Comparison of ENCODE assay signal across 9 cellular contexts in the genomic region with DNA sequence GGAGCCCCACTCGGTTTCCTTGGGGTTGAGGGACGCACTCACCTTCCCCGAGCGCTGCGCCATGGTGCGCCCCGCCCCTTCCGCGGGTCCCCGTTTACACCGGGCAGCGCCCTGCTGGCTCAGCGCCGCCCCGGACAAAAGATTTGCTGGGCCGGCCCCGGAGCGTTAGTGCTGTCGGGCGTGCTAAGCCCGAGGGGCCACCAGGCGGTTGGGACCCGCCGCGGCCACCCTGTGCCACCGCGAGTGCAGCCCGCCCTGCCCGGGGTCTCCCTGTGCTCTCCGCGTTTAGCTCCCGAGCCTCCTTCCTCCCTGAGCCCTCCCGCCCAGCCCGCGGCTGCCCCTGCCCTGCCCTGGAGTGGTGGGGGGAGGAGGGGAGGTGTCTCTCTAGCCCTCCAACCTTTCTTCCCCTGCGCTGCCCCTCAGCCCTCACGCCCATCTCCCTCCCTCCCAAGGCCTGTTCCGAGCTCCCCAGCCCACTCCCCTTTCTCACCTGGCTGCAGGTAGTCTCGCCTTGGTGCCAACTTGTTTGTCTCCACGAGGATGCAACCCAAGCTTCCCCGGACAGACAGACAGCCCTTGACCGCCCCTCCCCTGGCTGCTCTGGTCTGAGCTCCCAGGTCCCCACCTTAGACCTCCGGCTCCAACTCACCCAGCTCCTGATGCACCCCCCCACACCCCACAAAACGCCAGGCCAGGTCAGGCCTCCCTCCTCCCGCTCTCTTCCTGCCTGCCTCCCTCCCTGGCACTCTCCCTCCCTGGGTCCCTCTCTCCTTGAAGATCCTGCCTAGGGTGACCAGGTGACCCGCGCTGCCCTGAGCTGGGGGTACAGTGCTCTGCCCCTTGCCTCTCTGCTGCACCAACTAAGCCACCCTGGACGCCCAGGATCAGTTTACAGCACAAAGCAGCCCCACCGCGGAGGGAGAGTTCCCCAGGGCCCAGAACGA. TPM values are rescaled to one million over a fixed set of nuclear protein-coding genes. Genes with fewer than 3 reads are reported as not detected.
DNase-seq lines count a peak whose midpoint lies in the region; ATAC-seq and TF ChIP-seq lines count a peak whose summit lies in the region.
"Had no signal": no experiment of that assay in that cellular context is flagged by ENCODE, and none has a peak within 500 bp of the region (broad histone marks: within the 10 kb centered on the region; RNA-seq: fewer than 3 reads in every experiment).

A gene with protein sequence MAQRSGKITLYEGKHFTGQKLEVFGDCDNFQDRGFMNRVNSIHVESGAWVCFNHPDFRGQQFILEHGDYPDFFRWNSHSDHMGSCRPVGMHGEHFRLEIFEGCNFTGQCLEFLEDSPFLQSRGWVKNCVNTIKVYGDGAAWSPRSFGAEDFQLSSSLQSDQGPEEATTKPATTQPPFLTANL (minus strand): TSS at position 287 of the 944 bp plus-strand sequence. CDS start 224 bp downstream, at position 63.

- H3K9me3 Mint-ChIP-seq in chondrocyte (ENCODE audit: low read depth) (no peaks in the 10 kb centered on the region), mesothelial cell of epicardium (no peaks in the 10 kb centered on the region)

- H3K27ac ChIP-seq in heart left ventricle (peak within 1 kb of the TSS in 1 of 12 donors; percentile 55), right atrium auricular region (no peak within 1 kb of the TSS), uterus (peak within 1 kb of the TSS; percentile 91)

- 15 to 32% (median 24%) methylated on average over 24 to 51 of the region's 51 CpGs for WGBS in heart left ventricle, 4 donors

- no peaks in the 10 kb centered on the region for H3K9me3 ChIP-seq in heart left ventricle
- no peaks in the 10 kb centered on the region for H3K9me3 ChIP-seq in right atrium auricular region
- no peaks in the 10 kb centered on the region for H3K9me3 ChIP-seq in uterus

- TF ChIP-seq POLR2A in heart left ventricle (IDR thresholded peaks at IDR 0.05) (no peak), uterus (IDR thresholded peaks at IDR 0.05) (no peak)

- H3K27ac Mint-ChIP-seq in chondrocyte (ENCODE audit: unreplicated experiment) (peak within 1 kb of the TSS; percentile 51), mesothelial cell of epicardium (peak within 1 kb of the TSS; percentile 96)

- H3K36me3 Mint-ChIP-seq in chondrocyte (ENCODE audit: low read depth) (no peaks in the 10 kb centered on the region), mesothelial cell of epicardium (no peaks in the 10 kb centered on the region)

- DNase-seq in heart left ventricle (no peak), right atrium auricular region (ENCODE audit: low spot score) (no peak), chondrocyte (ENCODE audit: low spot score) (no peak), mesothelial cell of epicardium (ENCODE audit: low spot score in 2 of 2, unreplicated experiment in 2 of 2) (peak in 1 of 2 experiments; percentile 51), uterus (peak in 1 of 2 donors; percentile 19), foreskin fibroblast (no peak), OCI-M2 (lab: John Stamatoyannopoulos, UW; ENCODE audit: unreplicated experiment) (no peak)
- DNase-seq: NCI-H2029 had no signal

- TF ChIP-seq CTCF in heart left ventricle (IDR thresholded peaks at IDR 0.05) (no peak), right atrium auricular region (IDR thresholded peaks at IDR 0.05) (no peak), chondrocyte (IDR thresholded peaks at IDR 0.05) (no peak), mesothelial cell of epicardium (IDR thresholded peaks at IDR 0.05; ENCODE audit: unreplicated experiment) (no peak), uterus (IDR thresholded peaks at IDR 0.05) (no peak), foreskin fibroblast (IDR thresholded peaks at IDR 0.05; ENCODE audit: low read depth, low read length) (no peak)

- H3K4me3 Mint-ChIP-seq in chondrocyte (ENCODE audit: unreplicated experiment): peak within 1 kb of the TSS; percentile 31
- peak within 1 kb of the TSS; percentile 62 for H3K4me3 Mint-ChIP-seq in mesothelial cell of epicardium

- peaks cover 0 to 32% (median 6%) of the 10 kb centered on the region in 9 donors for H3K27me3 ChIP-seq in heart left ventricle
- no peaks in the 10 kb centered on the region for H3K27me3 ChIP-seq in right atrium auricular region
- H3K27me3 ChIP-seq in uterus: no peaks in the 10 kb centered on the region

- peak within 1 kb of the TSS in 10 of 12 donors; percentile 27 to 42 (median 35) for H3K4me3 ChIP-seq in heart left ventricle
- peak within 1 kb of the TSS in 1 of 2 donors; percentile 34 for H3K4me3 ChIP-seq in right atrium auricular region
- peak within 1 kb of the TSS in 1 of 2 donors; percentile 12 for H3K4me3 ChIP-seq in uterus
- H3K4me3 ChIP-seq in foreskin fibroblast (ENCODE audit: low read depth in 1 of 2, low read length in 2 of 2): no peak within 1 kb of the TSS

- ATAC-seq in heart left ventricle (peak in 1 of 4 donors; percentile 17), GM19452 (IDR thresholded peaks at IDR 0.05; ENCODE audit: unreplicated experiment) (no peak)

- H3K4me1 ChIP-seq in heart left ventricle (peaks cover 0 to 18% (median 9%) of the 10 kb centered on the region in 12 donors), right atrium auricular region (peaks cover 0 to 23% of the 10 kb centered on the region in 2 donors), uterus (peaks cover 11 to 18% of the 10 kb centered on the region in 2 donors)

- H3K36me3 ChIP-seq in heart left ventricle (no peaks in the 10 kb centered on the region), right atrium auricular region (no peaks in the 10 kb centered on the region), uterus (no peaks in the 10 kb centered on the region)

- H3K4me1 Mint-ChIP-seq in chondrocyte (ENCODE audit: low read depth): peaks cover 27% of the 10 kb centered on the region
- H3K4me1 Mint-ChIP-seq in mesothelial cell of epicardium: peaks cover 69% of the 10 kb centered on the region

- no peaks in the 10 kb centered on the region for H3K27me3 Mint-ChIP-seq in chondrocyte (ENCODE audit: low read depth)
- no peaks in the 10 kb centered on the region for H3K27me3 Mint-ChIP-seq in mesothelial cell of epicardium (ENCODE audit: low read depth)

- intact Hi-C loops in heart left ventricle (cut with DNase I): loop anchor here in 2 of 10 donors (10.0 kb wide), 1 partner anchor 55 kb away; no protein-coding TSS in a partner anchor
- intact Hi-C loops in uterus (cut with DNase I; ENCODE audit: low total_unique reads): no loop called here

RNA-seq across cellular contexts. Expression of the gene that starts here (rescaled TPM):
- total RNA-seq in heart left ventricle (under 1 TPM in 1 of 9 donors, not detected in 8; 0.52 TPM), right atrium auricular region (under 1 TPM in 1 of 2 donors, not detected in 1; 0.90 TPM), chondrocyte (not detected in 3 replicates), mesothelial cell of epicardium (9.4 to 12.2 TPM (median 10.5 TPM) in 3 replicates), uterus (1 to 10 TPM in 2 of 4 donors, under 1 TPM in 1, not detected in 1; 0.73 to 2.9 (median 2.4) TPM)
- under 1 TPM in 1 of 2 donors, not detected in 1; 0.50 TPM for polyA plus RNA-seq in heart left ventricle

Comparison
In these comparisons a context has a peak if more than half of its experiments do, and no peak if none do; other contexts are left out.
1. H3K27ac ChIP-seq: peak in uterus (2 of 2); none in right atrium auricular region (0 of 2).
2. H3K4me3 ChIP-seq: peak in heart left ventricle (10 of 12); none in foreskin fibroblast (0 of 2).